In the genomic region with DNA sequence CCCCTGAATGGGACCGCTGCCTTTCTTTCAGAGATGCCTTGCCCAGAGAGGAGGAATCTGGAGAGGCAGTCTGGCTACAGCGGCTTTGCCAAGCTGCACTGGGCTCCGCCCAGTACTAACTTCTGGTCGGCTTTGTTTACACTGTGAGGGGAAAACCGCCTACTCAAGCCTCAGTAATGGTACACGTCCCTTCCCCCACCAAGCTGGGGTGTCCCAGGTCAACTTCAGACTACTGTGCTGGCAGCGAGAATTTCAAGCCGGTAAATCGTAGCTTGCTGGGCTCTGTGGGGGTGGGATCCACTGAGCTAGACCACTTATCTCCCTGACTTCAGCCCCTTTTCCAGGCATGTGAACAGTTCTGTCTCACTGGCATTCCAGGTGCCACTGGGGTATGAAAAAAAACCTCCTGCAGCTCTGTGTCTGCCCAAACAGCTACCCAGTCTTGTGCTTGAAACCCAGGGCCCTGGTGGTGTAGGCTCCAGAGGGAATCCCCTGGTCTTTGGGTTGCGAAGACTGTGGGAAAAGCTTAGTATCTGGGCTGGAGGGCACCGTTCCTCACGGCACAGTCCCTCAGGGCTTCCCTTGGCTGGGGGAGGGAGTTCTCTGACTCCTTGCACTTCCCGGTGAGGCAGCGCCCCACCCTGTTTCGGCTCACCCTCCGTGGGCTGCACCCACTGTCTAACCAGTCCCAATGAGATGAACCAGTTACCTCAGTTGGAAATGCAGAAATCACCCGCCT, we compare ENCODE assay signal across 9 cellular contexts.
DNase-seq lines count a peak whose midpoint lies in the region; ATAC-seq, FAIRE-seq and TF ChIP-seq lines count a peak whose summit lies in the region.
"Had no signal": no experiment of that assay in that cellular context is flagged by ENCODE, and none has a peak within 500 bp of the region (broad histone marks: within the 10 kb centered on the region; RNA-seq: fewer than 3 reads in every experiment).

No MANE protein-coding gene starts in this region.

- TF ChIP-seq POLR2A in endothelial cell of umbilical vein (IDR thresholded peaks at IDR 0.05; ENCODE audit: low read depth, low read length): no peak

- 42% methylated on average over 17 of the region's 17 CpGs for WGBS in HUES64
- WGBS in mesendoderm (ENCODE audit: extremely low coverage, insufficient coverage, low lambda C conversion rate): no CpG with 5 or more reads among the region's 17 CpGs

- no peak for FAIRE-seq in endothelial cell of umbilical vein (lab: Jason Lieb, UNC)

- no peak overlapping the region for H4K8ac ChIP-seq in mesendoderm (ENCODE audit: low read depth, low read length)

- no peaks in the 10 kb centered on the region for H3K79me1 ChIP-seq in mesendoderm (ENCODE audit: low read length)

- H3K27ac ChIP-seq in HUES64 (ENCODE audit: low read depth, low read length) (peak overlapping the region; percentile 43; the same call in 1 of the 2 replicates), endothelial cell of umbilical vein (ENCODE audit: insufficient read depth, low read depth, low read length) (no peak overlapping the region), mesendoderm (ENCODE audit: low read depth, low read length) (no peak overlapping the region)
- no peak overlapping the region for H3K27ac ChIP-seq in naive thymus-derived CD4-positive, alpha-beta T cell (ENCODE audit: low read depth, low read length)

- POLR2A ChIA-PET in endothelial cell of umbilical vein (lab: Charles Lee): no interaction called here
- POLR2A ChIA-PET in naive thymus-derived CD4-positive, alpha-beta T cell (lab: Charles Lee): no interaction called here

- peaks cover 0 to 20% (median 11%) of the 10 kb centered on the region in 11 donors for H3K9me3 Mint-ChIP-seq in naive thymus-derived CD4-positive, alpha-beta T cell

- H2BK120ac ChIP-seq in mesendoderm (ENCODE audit: low read depth, low read length): no peak overlapping the region

- peaks cover 3% of the 10 kb centered on the region; the same call in 1 of the 2 replicates for H3K4me1 ChIP-seq in HUES64 (ENCODE audit: insufficient read depth, low read length)
- H3K4me1 ChIP-seq in endothelial cell of umbilical vein (ENCODE audit: control insufficient read depth, extremely low read depth, insufficient read depth, low read length): no peaks in the 10 kb centered on the region
- no peaks in the 10 kb centered on the region for H3K4me1 ChIP-seq in mesendoderm (ENCODE audit: control insufficient read depth, low read depth, low read length)
- H3K4me1 ChIP-seq in naive thymus-derived CD4-positive, alpha-beta T cell (ENCODE audit: control insufficient read depth in 2 of 2, insufficient read depth in 2 of 2, low read length in 2 of 2): no peaks in the 10 kb centered on the region

- no peak overlapping the region for H3K27ac Mint-ChIP-seq in naive thymus-derived CD4-positive, alpha-beta T cell
- H3K27ac Mint-ChIP-seq: activated naive CD8-positive, alpha-beta T cell treated with anti-CD3 and anti-CD28 coated beads, Interleukin-2, amount 10 ng/mL, durations not matched to agents 7 days and 5 days had no signal

- H3K23ac ChIP-seq in mesendoderm (ENCODE audit: low read length): no peak overlapping the region

- H3K9me3 ChIP-seq in HUES64 (ENCODE audit: insufficient read depth, low read depth, low read length) (no peaks in the 10 kb centered on the region), endothelial cell of umbilical vein (replicated peaks; ENCODE audit: control insufficient read depth, insufficient read depth, low read length) (no peaks in the 10 kb centered on the region)
- no peaks in the 10 kb centered on the region for H3K9me3 ChIP-seq in naive thymus-derived CD4-positive, alpha-beta T cell (ENCODE audit: control insufficient read depth in 2 of 3, low read length in 3 of 3)

- dilution Hi-C loops in endothelial cell of umbilical vein (cut with MboI; ENCODE audit: extremely low pct_ligation_motif_present, low sequenced_read_pairs): no loop called here

- H3K36me3 ChIP-seq in HUES64 (ENCODE audit: insufficient read depth, low read length): no peaks in the 10 kb centered on the region
- H3K36me3 ChIP-seq in endothelial cell of umbilical vein (ENCODE audit: control insufficient read depth in 2 of 2, extremely low read depth in 1 of 2, insufficient read depth in 2 of 2, low read length in 2 of 2): no peaks in the 10 kb centered on the region
- H3K36me3 ChIP-seq in mesendoderm (ENCODE audit: control insufficient read depth, insufficient read depth, low read length): no peaks in the 10 kb centered on the region
- H3K36me3 ChIP-seq in naive thymus-derived CD4-positive, alpha-beta T cell (ENCODE audit: control insufficient read depth in 2 of 3, insufficient read depth in 3 of 3, low read length in 3 of 3): no peaks in the 10 kb centered on the region

- ATAC-seq in HG03460 (IDR thresholded peaks at IDR 0.05; ENCODE audit: unreplicated experiment) (no peak), HG02840 (IDR thresholded peaks at IDR 0.05; ENCODE audit: low FRiP score, unreplicated experiment) (no peak)
- no peak for ATAC-seq in naive thymus-derived CD4-positive, alpha-beta T cell

- no peak overlapping the region for H3K56ac ChIP-seq in mesendoderm (ENCODE audit: low read length)

- H3K4me1 Mint-ChIP-seq in naive thymus-derived CD4-positive, alpha-beta T cell: peaks cover 0 to 6% (median 0%) of the 10 kb centered on the region in 7 donors
- H3K4me1 Mint-ChIP-seq: activated naive CD8-positive, alpha-beta T cell treated with anti-CD3 and anti-CD28 coated beads, Interleukin-2, amount 10 ng/mL, durations not matched to agents 7 days and 5 days had no signal

- H3K36me3 Mint-ChIP-seq in naive thymus-derived CD4-positive, alpha-beta T cell: peaks cover 10 to 55% (median 47%) of the 10 kb centered on the region in 5 donors

- H3K79me2 ChIP-seq in endothelial cell of umbilical vein (ENCODE audit: control insufficient read depth, insufficient read depth, low read length): no peaks in the 10 kb centered on the region
- no peaks in the 10 kb centered on the region for H3K79me2 ChIP-seq in mesendoderm (ENCODE audit: control insufficient read depth, insufficient read depth, low read length)

- H3K4ac ChIP-seq in mesendoderm (ENCODE audit: low read depth, low read length): no peak overlapping the region

- H2BK5ac ChIP-seq in mesendoderm (ENCODE audit: low read length): no peak overlapping the region

- peak overlapping the region; percentile 26 for H2AFZ ChIP-seq in endothelial cell of umbilical vein (ENCODE audit: low read depth, low read length)

- H3K4me3 Mint-ChIP-seq in naive thymus-derived CD4-positive, alpha-beta T cell: no peak overlapping the region
- H3K4me3 Mint-ChIP-seq: activated naive CD8-positive, alpha-beta T cell treated with anti-CD3 and anti-CD28 coated beads, Interleukin-2, amount 10 ng/mL, durations not matched to agents 7 days and 5 days had no signal

- no peak overlapping the region for H4K5ac ChIP-seq in mesendoderm (ENCODE audit: low read length)

- no TSS peak for BruUV-seq in endothelial cell of umbilical vein (replicated peaks; lab: Mats Ljungman, UMichigan)

- H2AK5ac ChIP-seq in mesendoderm (ENCODE audit: low read length): no peak overlapping the region

- H2BK15ac ChIP-seq in mesendoderm (replicated peaks; ENCODE audit: low read depth): no peak overlapping the region

- H3K27me3 Mint-ChIP-seq in naive thymus-derived CD4-positive, alpha-beta T cell: no peaks in the 10 kb centered on the region
- H3K27me3 Mint-ChIP-seq: activated naive CD8-positive, alpha-beta T cell treated with anti-CD3 and anti-CD28 coated beads, Interleukin-2, amount 10 ng/mL, durations not matched to agents 7 days and 5 days had no signal

- intact Hi-C loops in endothelial cell of umbilical vein (cut with micrococcal nuclease): no loop called here
- intact Hi-C loops in naive thymus-derived CD4-positive, alpha-beta T cell (cut with micrococcal nuclease): no loop called here

- H4K20me1 ChIP-seq in endothelial cell of umbilical vein (replicated peaks; ENCODE audit: control insufficient read depth, extremely low read depth, insufficient read depth, low read length): no peaks in the 10 kb centered on the region

- CTCF ChIA-PET in endothelial cell of umbilical vein (lab: Charles Lee): interaction anchor here (1.7 kb wide), 1 partner anchor 129 kb away, joined by 5 read pairs; no protein-coding TSS in a partner anchor
- CTCF ChIA-PET in naive thymus-derived CD4-positive, alpha-beta T cell (lab: Charles Lee): no interaction called here

- H3K9ac ChIP-seq in HUES64 (ENCODE audit: low read depth, low read length) (no peak overlapping the region), endothelial cell of umbilical vein (replicated peaks; ENCODE audit: extremely low read depth, insufficient read depth, low read length) (no peak overlapping the region), mesendoderm (ENCODE audit: low read length) (no peak overlapping the region)

- no peak overlapping the region for H3K18ac ChIP-seq in mesendoderm (ENCODE audit: low read length)

- H3K4me3 ChIP-seq in HUES64 (ENCODE audit: low read length) (peak overlapping the region; percentile 28), endothelial cell of umbilical vein (replicated peaks in 1 of 3; ENCODE audit: insufficient read depth in 1 of 3, low read depth in 1 of 3, low read length in 3 of 3) (no peak overlapping the region), mesendoderm (ENCODE audit: low read length) (no peak overlapping the region)
- H3K4me3 ChIP-seq in naive thymus-derived CD4-positive, alpha-beta T cell (ENCODE audit: low read length): no peak overlapping the region

- DNase-seq in AG08396 (ENCODE audit: low spot score) (peak; percentile 31), endothelial cell of umbilical vein (ENCODE audit: low read depth, low spot score) (peak; percentile 15), mesendoderm (peak; percentile 50), HuH-7 (ENCODE audit: low spot score) (no peak)
- no peak for DNase-seq in naive thymus-derived CD4-positive, alpha-beta T cell
- DNase-seq: activated naive CD8-positive, alpha-beta T cell treated with anti-CD3 and anti-CD28 coated beads, Interleukin-2, amount 10 ng/mL, durations not matched to agents 7 days and 5 days had no signal

- H3K4me2 ChIP-seq in endothelial cell of umbilical vein (ENCODE audit: insufficient read depth, low read length) (no peak overlapping the region), mesendoderm (ENCODE audit: low read length) (no peak overlapping the region)

- TF ChIP-seq CTCF in endothelial cell of umbilical vein (IDR thresholded peaks at IDR 0.05; ENCODE audit: extremely low read depth in 1 of 2, insufficient read depth in 1 of 2, low read depth in 1 of 2, low read length in 2 of 2): no peak

- H3K27me3 ChIP-seq in HUES64 (ENCODE audit: insufficient read depth, low read length) (no peaks in the 10 kb centered on the region), endothelial cell of umbilical vein (ENCODE audit: control insufficient read depth in 2 of 2, insufficient read depth in 2 of 2, low read length in 2 of 2) (no peaks in the 10 kb centered on the region), mesendoderm (ENCODE audit: insufficient read depth, low read length, poor library complexity) (no peaks in the 10 kb centered on the region)
- H3K27me3 ChIP-seq in naive thymus-derived CD4-positive, alpha-beta T cell (ENCODE audit: control insufficient read depth in 2 of 2, insufficient read depth in 2 of 2, low read length in 2 of 2): no peaks in the 10 kb centered on the region

- no peaks in the 10 kb centered on the region for H3K9me1 ChIP-seq in endothelial cell of umbilical vein (replicated peaks; ENCODE audit: control insufficient read depth, extremely low read depth, insufficient read depth, low read length)

Comparison
In these comparisons a context has a peak if more than half of its experiments do, and no peak if none do; other contexts are left out.
1. DNase-seq: peak in AG08396 (single experiment), endothelial cell of umbilical vein (single experiment) and mesendoderm (single experiment); none in HuH-7 (single experiment) and naive thymus-derived CD4-positive, alpha-beta T cell (0 of 9).